ENCODE assay signal across 16 cellular contexts in genomic region chr20:22575087-22575721, GRCh38. TPM values are rescaled to one million over a fixed set of nuclear protein-coding genes. Genes with fewer than 3 reads are reported as not detected.
DNase-seq lines count a peak whose midpoint lies in the region; ATAC-seq, FAIRE-seq and TF ChIP-seq lines count a peak whose summit lies in the region.
"Had no signal": no experiment of that assay in that cellular context is flagged by ENCODE, and none has a peak within 500 bp of the region (broad histone marks: within the 10 kb centered on the region; RNA-seq: fewer than 3 reads in every experiment).

No MANE protein-coding gene starts in this region.

- TF ChIP-seq EP300 in A549 (IDR thresholded peaks at IDR 0.05) (peak in 1 of 2 experiments; percentile 47; a peak in 1 of 5 replicates), H1 (IDR thresholded peaks at IDR 0.05; ENCODE audit: borderline replicate concordance in 1 of 2, low read depth in 2 of 2, low read length in 2 of 2) (no peak)

- no peak overlapping the region for H4K5ac ChIP-seq in H1 (ENCODE audit: insufficient read length, low read depth, low read length)

- H4K8ac ChIP-seq in H1 (ENCODE audit: extremely low read depth, insufficient read depth, low read length): no peak overlapping the region

- no peak overlapping the region for H3K23ac ChIP-seq in H1 (ENCODE audit: insufficient read length)

- H2BK12ac ChIP-seq in H1 (ENCODE audit: low read depth, low read length): no peak overlapping the region

- peak in 1 of 2 experiments; percentile 25; a peak in 3 of 6 replicates for ATAC-seq in A549
- ATAC-seq in GM18868 (IDR thresholded peaks at IDR 0.05; ENCODE audit: unreplicated experiment): peak; percentile 62
- ATAC-seq in GM21390 (IDR thresholded peaks at IDR 0.05; ENCODE audit: unreplicated experiment): no peak

- H2BK5ac ChIP-seq in H1 (ENCODE audit: low read depth, low read length): no peak overlapping the region

- DNase-seq in A549 (ENCODE audit: low read depth in 1 of 2, low spot score in 1 of 2) (peak in 1 of 2 experiments; percentile 38), NCI-H1930 (lab: John Stamatoyannopoulos, UW) (peak; percentile 76 to 79), H1 (ENCODE audit: low read depth in 1 of 2, low spot score in 2 of 2) (peak in 1 of 2 experiments; percentile 50), kidney tubule cell (ENCODE audit: low spot score) (no peak), DMS 273 treated with DMSO at 0.1 percent for 48 hours (lab: John Stamatoyannopoulos, UW) (no peak), AML-193 (lab: John Stamatoyannopoulos, UW) (no peak)
- DNase-seq: activated naive CD8-positive, alpha-beta T cell treated with anti-CD3 and anti-CD28 coated beads for 36 hours; DMS79 treated with DMSO at 0.1 percent for 48 hours; NCI-H2227 treated with DMSO at 0.1 percent for 48 hours; uterus had no signal

- no peak overlapping the region for H2AK5ac ChIP-seq in H1 (ENCODE audit: low read depth, low read length)

- POLR2A ChIA-PET in A549 (lab: Yijun Ruan, JAX): interaction anchor here (1.2 kb wide), 1 partner anchor 9 kb away, joined by 4 read pairs; the partner anchor contains the start of gene FOXA2
- POLR2A ChIA-PET in H1 (lab: Charles Lee; ENCODE audit: partially characterized antibody): interaction anchor here (1.2 to 1.3 kb wide), 2 partner anchors 9 to 11 kb away, joined by 3 to 4 read pairs; partner anchors contain the start of gene FOXA2

- H3K4ac ChIP-seq in H1 (replicated peaks; ENCODE audit: insufficient read length, low read depth, low read length): no peak overlapping the region

- 43% methylated on average over 9 of the region's 9 CpGs for WGBS in A549 (ENCODE audit: missing lambda C conversion rate)
- WGBS in H1 (ENCODE audit: extremely low coverage in 1 of 2, insufficient coverage in 1 of 2, insufficient read length in 1 of 2, insufficient replicate concordance in 2 of 2, low coverage in 1 of 2, low lambda C conversion rate in 2 of 2, missing lambda C conversion rate in 1 of 2), 2 experiments: 2% methylated on average over 9 of the region's 9 CpGs; no CpG with 5 or more reads in 1 of the 2 experiments

- TF ChIP-seq CTCF in A549 (IDR thresholded peaks at IDR 0.05): no peak
- no peak for TF ChIP-seq CTCF in H1 (IDR thresholded peaks at IDR 0.05; ENCODE audit: control extremely low read depth in 1 of 3, insufficient read depth in 1 of 3, low read depth in 1 of 3, low read length in 3 of 3)

- FAIRE-seq in A549 (lab: Jason Lieb, UNC) (no peak), H1 (lab: Jason Lieb, UNC) (no peak)
- FAIRE-seq: HTR-8/SVneo had no signal

- no peak overlapping the region for H3K14ac ChIP-seq in H1 (ENCODE audit: insufficient read length)

- no peak overlapping the region for H2BK15ac ChIP-seq in H1 (ENCODE audit: low read length)

- no peaks in the 10 kb centered on the region for H3K79me1 ChIP-seq in H1 (ENCODE audit: low read depth, low read length)

- H3K9me3 ChIP-seq in A549 (no peaks in the 10 kb centered on the region), H1 (ENCODE audit: insufficient read depth in 2 of 2, low read depth in 1 of 2, low read length in 1 of 2) (no peaks in the 10 kb centered on the region)
- H3K9me3 ChIP-seq: esophagus muscularis mucosa, uterus had no signal

- H3K36me3 ChIP-seq in H1 (ENCODE audit: control insufficient read depth in 2 of 4, insufficient read depth in 4 of 4, low read length in 3 of 4): peaks cover 0 to 4% (median 0%) of the 10 kb centered on the region in 4 experiments; a peak in 1 of 8 replicates
- H3K36me3 ChIP-seq: esophagus muscularis mucosa, uterus had no signal

- no peak for TF ChIP-seq POLR2A in A549 (IDR thresholded peaks at IDR 0.05; ENCODE audit: low read length)
- TF ChIP-seq POLR2A in H1 (IDR thresholded peaks at IDR 0.05; ENCODE audit: control extremely low read depth in 1 of 2, low read depth in 2 of 2, low read length in 2 of 2): no peak

- no peak overlapping the region for H2BK20ac ChIP-seq in H1 (ENCODE audit: low read length)

- H3K27ac ChIP-seq in A549: peak overlapping the region; percentile 7 to 72; a peak in 4 of 6 replicates
- no peak overlapping the region for H3K27ac ChIP-seq in H1 (ENCODE audit: low read depth, low read length)
- H3K27ac ChIP-seq: esophagus muscularis mucosa, uterus had no signal

- H3K4me2 ChIP-seq in A549 (peak overlapping the region; percentile 29), H1 (ENCODE audit: insufficient read depth in 1 of 2, low read depth in 2 of 2, low read length in 2 of 2) (peak overlapping the region in 1 of 2 experiments; percentile 1; a peak in 2 of 4 replicates)

- peaks cover 3% of the 10 kb centered on the region; the same call in 1 of the 2 replicates for H3K23me2 ChIP-seq in H1 (ENCODE audit: low read depth, low read length)

- no peak overlapping the region for H3K18ac ChIP-seq in H1 (ENCODE audit: extremely low read depth, low read length)

- no peak overlapping the region for H3K9ac ChIP-seq in H1 (replicated peaks in 1 of 4; ENCODE audit: extremely low read depth in 1 of 4, low read depth in 3 of 4, low read length in 3 of 4)

- no peak overlapping the region for H3K4me3 ChIP-seq in A549
- no peak overlapping the region for H3K4me3 ChIP-seq in H1 (ENCODE audit: extremely low read depth in 1 of 4, insufficient read depth in 2 of 4, low read depth in 3 of 4, low read length in 4 of 4)
- H3K4me3 ChIP-seq: esophagus muscularis mucosa, uterus had no signal

- H2BK120ac ChIP-seq in H1 (replicated peaks; ENCODE audit: low read depth, low read length): no peak overlapping the region

- no peak overlapping the region for H2AFZ ChIP-seq in H1 (ENCODE audit: low read length)

- TF ChIP-seq RAD21 in A549 (conservative IDR thresholded peaks at IDR 0.05 in 1 of 2, IDR thresholded peaks at IDR 0.05 in 1 of 2) (no peak), H1 (IDR thresholded peaks at IDR 0.05 in 1 of 2, conservative IDR thresholded peaks at IDR 0.05 in 1 of 2; ENCODE audit: low read depth in 2 of 2, low read length in 2 of 2) (no peak)

- CTCF ChIA-PET in A549 (lab: Yijun Ruan, JAX) (interaction anchor here (0.7 to 8.9 kb wide), 10 partner anchors 10 to 237 kb away, joined by 3 to 80 read pairs (median 6); partner anchors contain the start of gene FOXA2), H1 (lab: Charles Lee; ENCODE audit: partially characterized antibody) (interaction anchor here (0.6 to 8.4 kb wide), 12 partner anchors 10 to 236 kb away, joined by 3 to 69 read pairs (median 3); partner anchors contain the start of gene FOXA2)

- no peaks in the 10 kb centered on the region for H3K79me2 ChIP-seq in H1 (ENCODE audit: control insufficient read depth in 1 of 2, insufficient read depth in 2 of 2, low read length in 2 of 2)

- H3K56ac ChIP-seq in H1 (replicated peaks; ENCODE audit: insufficient read length, low read depth, low read length): no peak overlapping the region

- peaks cover 92 to 99% (median 97%) of the 10 kb centered on the region in 4 experiments for H3K27me3 ChIP-seq in H1 (replicated peaks in 1 of 4; ENCODE audit: control insufficient read depth in 3 of 4, extremely low read depth in 1 of 4, insufficient read depth in 3 of 4, low read length in 3 of 4)

- no peak overlapping the region for H4K91ac ChIP-seq in H1 (replicated peaks; ENCODE audit: insufficient read length, low read length)

- H3K4me1 ChIP-seq in A549 (peaks cover 39% of the 10 kb centered on the region), H1 (replicated peaks in 1 of 4; ENCODE audit: control insufficient read depth in 3 of 4, insufficient read depth in 4 of 4, low read length in 3 of 4) (peaks cover 14 to 43% (median 21%) of the 10 kb centered on the region in 4 experiments)

- H4K20me1 ChIP-seq in H1 (replicated peaks in 1 of 2; ENCODE audit: control insufficient read depth in 1 of 2, insufficient read depth in 2 of 2, low read length in 2 of 2): peaks cover 19 to 34% of the 10 kb centered on the region in 2 experiments

TF ChIP-seq in A549, 52 proteins besides CTCF, POLR2A, EP300 and RAD21 (continues in another document):
- no peak for TF ChIP-seq NPAS2 (CRISPR knock-in tag; IDR thresholded peaks at IDR 0.05; ENCODE audit: borderline replicate concordance)
- TF ChIP-seq GATA3 (IDR thresholded peaks at IDR 0.05; ENCODE audit: borderline replicate concordance): peak; percentile 11; the same call in 1 of the 2 replicates
- no peak for TF ChIP-seq FOSB (CRISPR knock-in tag; IDR thresholded peaks at IDR 0.05)
- TF ChIP-seq MAX (IDR thresholded peaks at IDR 0.05): peak; percentile 11; the same call in 1 of the 2 replicates
- TF ChIP-seq CBX8 (IDR thresholded peaks at IDR 0.05): no peak

TF ChIP-seq in H1, 55 proteins besides CTCF, POLR2A, EP300 and RAD21:
- TF ChIP-seq RNF2 (IDR thresholded peaks at IDR 0.05; ENCODE audit: borderline replicate concordance, low read depth, low read length, missing control alignments, poor library complexity, severe bottlenecking) (peak; percentile 29), EGR1 (IDR thresholded peaks at IDR 0.05; ENCODE audit: borderline replicate concordance, low read depth, low read length) (no peak), ATF3 (IDR thresholded peaks at IDR 0.05; ENCODE audit: insufficient read depth, low read depth, low read length) (no peak)

RNA-seq across cellular contexts. Expression of gene FOXA2, which starts 9.2 kb away (rescaled TPM):
- polyA plus RNA-seq in A549 (2011; rRNA removed): 7.4 and 8.3 TPM in 2 replicates
- 13.2 and 20.1 TPM in 2 replicates for polyA plus RNA-seq in A549 (2012; cell fraction: cytosol; rRNA removed)
- 24.6 and 38.1 TPM in 2 replicates for polyA plus RNA-seq in A549 (2012; cell fraction: nucleus; rRNA removed)
- 16.7 to 20.7 TPM (median 20.3 TPM) in 3 replicates for polyA plus RNA-seq in A549 (2017; fragmentation: RNase III; extraction: RNeasy Plus Mini Kit Qiagen cat#74134 plus additional on column Dnase treatment)
- polyA minus RNA-seq in A549 (2011; rRNA and poly(A)+ RNA removed): 6.1 and 8.4 TPM in 2 replicates
- 0.34 TPM in 1 of 2 replicates, not detected in the other for total RNA-seq in H1 (2021; fragmentation: NEBNext Ultra II Directional; extraction: Animal tissue kit (Norgen Biotek cat#: 25700))
- 0.09 TPM in 1 of 2 replicates, not detected in the other for polyA plus RNA-seq in H1 (2011; rRNA removed)
- not detected for polyA plus RNA-seq in H1 (2011; cell fraction: cytosol; rRNA removed)
- 0.04 TPM for polyA plus RNA-seq in H1 (2011; cell fraction: nucleus; rRNA removed)
- 0.06 to 0.12 TPM (median 0.09 TPM) in 3 of 4 replicates, not detected in the other for polyA plus RNA-seq in H1 (2012, experiment 1 of 2)
- polyA plus RNA-seq in H1 (2012, experiment 2 of 2): 0.12 TPM
- 0.28 TPM for polyA plus RNA-seq in H1 (2013, experiment 1 of 2)
- polyA plus RNA-seq in H1 (2013, experiment 2 of 2): 0.31 TPM
- polyA minus RNA-seq in H1 (2011; rRNA and poly(A)+ RNA removed): not detected in 2 replicates
- not detected for polyA minus RNA-seq in H1 (2011; cell fraction: cytosol; rRNA and poly(A)+ RNA removed)
- not detected for polyA minus RNA-seq in H1 (2011; cell fraction: nucleus; rRNA and poly(A)+ RNA removed)
- total RNA-seq: activated naive CD8-positive, alpha-beta T cell treated with anti-CD3 and anti-CD28 coated beads for 36 hours; esophagus muscularis mucosa; mesenteric fat pad had no signal
- polyA plus RNA-seq: AG04450 had no signal

Comparison
In these comparisons a context has a peak if more than half of its experiments do, and no peak if none do; other contexts are left out.
1. DNase-seq: peak in NCI-H1930 (2 of 2); none in kidney tubule cell (single experiment), DMS 273 treated with DMSO at 0.1 percent for 48 hours (single experiment) and AML-193 (0 of 2).
2. RNA of gene FOXA2, which starts 9.2 kb away (polyA plus RNA-seq): 7.4 to 38.1 TPM in A549; 0.04 to 0.31 TPM in H1; every median in the first group is over 4 times any median in the second.
3. Of the 18 proteins assayed by ChIP-seq in both H1 and A549: peak only in H1: RNF2; only in A549: MAX; in both: none; in neither: 14; mixed calls (peak in some experiments, not most) for 2.